Comparison of ENCODE assay signal across 1 cellular context in the genomic region with DNA sequence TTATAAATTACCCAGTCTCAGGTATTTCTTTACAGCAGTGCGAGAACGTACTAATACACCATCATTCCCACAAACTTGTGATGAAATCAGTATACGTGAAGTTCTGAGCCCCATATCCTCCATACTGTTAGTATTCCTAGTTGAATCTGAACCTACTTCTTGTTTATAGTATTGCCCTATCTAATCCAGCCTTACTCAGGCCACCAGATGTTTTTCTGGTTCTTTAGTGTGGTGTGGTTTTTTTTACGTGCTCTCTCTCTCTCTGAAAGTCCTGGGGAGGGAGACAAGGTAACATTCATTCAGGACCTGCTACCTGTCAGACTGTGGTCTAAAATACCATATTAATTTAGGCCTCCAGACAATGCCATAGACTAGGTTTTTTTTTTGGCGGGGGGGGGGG.
TF ChIP-seq lines count a peak whose summit lies in the region.

No MANE protein-coding gene starts in this region.

TF ChIP-seq in IMR-90, 13 proteins besides CTCF, POLR2A, EP300 and RAD21 (continued from another document):
- TF ChIP-seq USF2 (IDR thresholded peaks at IDR 0.05; ENCODE audit: low read depth, low read length), result no peak
- no peak for TF ChIP-seq MAFK (IDR thresholded peaks at IDR 0.05; ENCODE audit: low read depth, low read length)
- no peak for TF ChIP-seq RCOR1 (IDR thresholded peaks at IDR 0.05; ENCODE audit: insufficient replicate concordance, low read length)
- TF ChIP-seq NFE2L2 (IDR thresholded peaks at IDR 0.05; ENCODE audit: low read depth, low read length), result no peak
- TF ChIP-seq CEBPB (IDR thresholded peaks at IDR 0.05; ENCODE audit: low read depth, low read length), result no peak
- TF ChIP-seq BHLHE40 (IDR thresholded peaks at IDR 0.05; ENCODE audit: low read depth, low read length), result no peak
- TF ChIP-seq RFX5 (IDR thresholded peaks at IDR 0.05; ENCODE audit: low read depth, low read length), result no peak
- no peak for TF ChIP-seq MXI1 (IDR thresholded peaks at IDR 0.05; ENCODE audit: borderline replicate concordance, low read depth, low read length)
- no peak for TF ChIP-seq ELK1 (IDR thresholded peaks at IDR 0.05; ENCODE audit: borderline replicate concordance, low read depth, low read length)
- TF ChIP-seq MAZ (IDR thresholded peaks at IDR 0.05; ENCODE audit: borderline replicate concordance, low read depth, low read length), result no peak
- no peak for TF ChIP-seq CHD1 (IDR thresholded peaks at IDR 0.05; ENCODE audit: low read depth, low read length)
TF ChIP-seq in IMR-90: peak in this region for 0.
